Comparison of ENCODE assay signal across 12 cellular contexts in genomic region chr20:45408646-45409213, GRCh38. TPM values are rescaled to one million over a fixed set of nuclear protein-coding genes. Genes with fewer than 3 reads are reported as not detected.
DNase-seq lines count a peak whose midpoint lies in the region; ATAC-seq and TF ChIP-seq lines count a peak whose summit lies in the region.
"Had no signal": no experiment of that assay in that cellular context is flagged by ENCODE, and none has a peak within 500 bp of the region (broad histone marks: within the 10 kb centered on the region; RNA-seq: fewer than 3 reads in every experiment).

No MANE protein-coding gene starts in this region.

- TF ChIP-seq CTCF in neural progenitor cell (IDR thresholded peaks at IDR 0.05) (no peak), spleen (IDR thresholded peaks at IDR 0.05 in 8 of 11, conservative IDR thresholded peaks at IDR 0.05 in 3 of 11) (no peak)

- intact Hi-C loops in spleen (cut with DNase I; ENCODE audit: low total_unique reads): no loop called here

- H3K27me3 ChIP-seq in neural progenitor cell (peaks cover 47% of the 10 kb centered on the region), spleen (replicated peaks in 1 of 7) (peaks cover 0 to 26% (median 4%) of the 10 kb centered on the region in 7 donors)

- peak overlapping the region; percentile 38 for H3K27ac Mint-ChIP-seq in stimulated activated naive CD8-positive, alpha-beta T cell treated with anti-CD3 and anti-CD28 coated beads, Interleukin-15, Interleukin-2, amounts not matched to agents 100 ng/mL and 50 ng/mL, for 24 hours
- H3K27ac Mint-ChIP-seq in neural progenitor cell: no peak overlapping the region
- H3K27ac Mint-ChIP-seq in activated T-cell treated with anti-CD3 and anti-CD28 coated beads, Interleukin-2, amount 50 U/mL, for 72 hours: no peak overlapping the region
- H3K27ac Mint-ChIP-seq: activated T-helper 2 cell treated with anti-CD3 and anti-CD28 coated beads, Interferon-gamma antibody, Interleukin-2, Interleukin-4, amounts not matched to agents 10 μg/mL and 5 μg/mL and 100 μg/mL, durations not matched to agents 14 hours and 24 hours and 36 hours had no signal

- peaks cover 4% of the 10 kb centered on the region for H3K27me3 Mint-ChIP-seq in stimulated activated naive CD8-positive, alpha-beta T cell treated with anti-CD3 and anti-CD28 coated beads, Interleukin-15, Interleukin-2, amounts not matched to agents 100 ng/mL and 50 ng/mL, for 24 hours
- peaks cover 9% of the 10 kb centered on the region for H3K27me3 Mint-ChIP-seq in neural progenitor cell (ENCODE audit: insufficient read depth, low read depth)
- H3K27me3 Mint-ChIP-seq in activated T-cell treated with anti-CD3 and anti-CD28 coated beads, Interleukin-2, amount 50 U/mL, for 72 hours (ENCODE audit: low read depth): no peaks in the 10 kb centered on the region

- no peak for DNase-seq in stimulated activated naive CD8-positive, alpha-beta T cell treated with anti-CD3 and anti-CD28 coated beads, Interleukin-15, Interleukin-2, amounts not matched to agents 100 U/mL and 50 U/mL, for 24 hours
- peak in 13 of 61 donors; percentile 14 to 60 (median 34) for DNase-seq in caudate nucleus (lab: John Stamatoyannopoulos, UW)
- DNase-seq in neural progenitor cell (ENCODE audit: low spot score): no peak
- DNase-seq in activated T-cell treated with anti-CD3 and anti-CD28 coated beads, Interleukin-2, amount 50 U/mL, for 72 hours: no peak
- no peak for DNase-seq in NCI-H1417 treated with DMSO at 0.1 percent for 48 hours (lab: John Stamatoyannopoulos, UW)
- no peak for DNase-seq in spleen
- DNase-seq in activated CD4-positive, alpha-beta T cell treated with anti-CD3 and anti-CD28 coated beads for 48 hours: no peak
- DNase-seq: NCI-H146 had no signal

- TF ChIP-seq POLR2A in spleen (IDR thresholded peaks at IDR 0.05): no peak

- no peaks in the 10 kb centered on the region for H3K79me2 ChIP-seq in neural progenitor cell (ENCODE audit: low read depth)

- H3K4me2 ChIP-seq in neural progenitor cell: no peak overlapping the region

- H3K9me3 ChIP-seq in neural progenitor cell (ENCODE audit: low read depth) (no peaks in the 10 kb centered on the region), spleen (no peaks in the 10 kb centered on the region)

- H3K27ac ChIP-seq in caudate nucleus (ENCODE audit: low read depth, low read length) (peak overlapping the region; percentile 99), neural progenitor cell (no peak overlapping the region), spleen (peak overlapping the region in 2 of 8 donors; percentile 84 to 87)
- H3K27ac ChIP-seq: VCaP had no signal

- no peaks in the 10 kb centered on the region for H3K4me1 ChIP-seq in neural progenitor cell
- H3K4me1 ChIP-seq in spleen: peaks cover 2 to 43% (median 33%) of the 10 kb centered on the region in 6 donors

- H3K36me3 ChIP-seq in neural progenitor cell (no peaks in the 10 kb centered on the region), spleen (peaks cover 0 to 26% (median 7%) of the 10 kb centered on the region in 6 donors)

- H3K4me3 Mint-ChIP-seq in stimulated activated naive CD8-positive, alpha-beta T cell treated with anti-CD3 and anti-CD28 coated beads, Interleukin-15, Interleukin-2, amounts not matched to agents 100 ng/mL and 50 ng/mL, for 24 hours: no peak overlapping the region
- H3K4me3 Mint-ChIP-seq in neural progenitor cell: peak overlapping the region; percentile 36
- H3K4me3 Mint-ChIP-seq in activated T-cell treated with anti-CD3 and anti-CD28 coated beads, Interleukin-2, amount 50 U/mL, for 72 hours: peak overlapping the region in 1 of 2 donors; percentile 47

- no peaks in the 10 kb centered on the region for H3K9me3 Mint-ChIP-seq in stimulated activated naive CD8-positive, alpha-beta T cell treated with anti-CD3 and anti-CD28 coated beads, Interleukin-15, Interleukin-2, amounts not matched to agents 100 ng/mL and 50 ng/mL, for 24 hours
- H3K9me3 Mint-ChIP-seq in neural progenitor cell: no peaks in the 10 kb centered on the region
- H3K9me3 Mint-ChIP-seq in activated T-cell treated with anti-CD3 and anti-CD28 coated beads, Interleukin-2, amount 50 U/mL, for 72 hours: no peaks in the 10 kb centered on the region
- H3K9me3 Mint-ChIP-seq: activated T-helper 2 cell treated with anti-CD3 and anti-CD28 coated beads, Interferon-gamma antibody, Interleukin-2, Interleukin-4, amounts not matched to agents 10 μg/mL and 5 μg/mL and 100 μg/mL, durations not matched to agents 14 hours and 24 hours and 36 hours had no signal

- peaks cover 29% of the 10 kb centered on the region for H3K4me1 Mint-ChIP-seq in stimulated activated naive CD8-positive, alpha-beta T cell treated with anti-CD3 and anti-CD28 coated beads, Interleukin-15, Interleukin-2, amounts not matched to agents 100 ng/mL and 50 ng/mL, for 24 hours (ENCODE audit: low read depth)
- H3K4me1 Mint-ChIP-seq in neural progenitor cell: peaks cover 11% of the 10 kb centered on the region
- H3K4me1 Mint-ChIP-seq in activated T-cell treated with anti-CD3 and anti-CD28 coated beads, Interleukin-2, amount 50 U/mL, for 72 hours (ENCODE audit: low read depth): peaks cover 29% of the 10 kb centered on the region

- H4K20me1 ChIP-seq in neural progenitor cell (ENCODE audit: low read depth): no peaks in the 10 kb centered on the region

- peaks cover 8% of the 10 kb centered on the region for H3F3A ChIP-seq in neural progenitor cell (ENCODE audit: low read depth)

- WGBS in spleen, 5 donors: 32 to 58% (median 41%) methylated on average over 7 of the region's 7 CpGs

- no peak overlapping the region for H2AFZ ChIP-seq in neural progenitor cell (replicated peaks)

- no peak overlapping the region for H3K9ac ChIP-seq in neural progenitor cell

- H3K4me3 ChIP-seq in neural progenitor cell: no peak overlapping the region
- H3K4me3 ChIP-seq in spleen: peak overlapping the region in 1 of 8 donors; percentile 97

- H3K36me3 Mint-ChIP-seq in stimulated activated naive CD8-positive, alpha-beta T cell treated with anti-CD3 and anti-CD28 coated beads, Interleukin-15, Interleukin-2, amounts not matched to agents 100 ng/mL and 50 ng/mL, for 24 hours (ENCODE audit: low read depth): peaks cover 4% of the 10 kb centered on the region
- H3K36me3 Mint-ChIP-seq in neural progenitor cell: peaks cover 6% of the 10 kb centered on the region
- peaks cover 0 to 4% of the 10 kb centered on the region in 2 donors for H3K36me3 Mint-ChIP-seq in activated T-cell treated with anti-CD3 and anti-CD28 coated beads, Interleukin-2, amount 50 U/mL, for 72 hours (ENCODE audit: insufficient read depth in 2 of 2)

- no peak for ATAC-seq in stimulated activated naive CD8-positive, alpha-beta T cell treated with anti-CD3 and anti-CD28 coated beads, Interleukin-15, Interleukin-2, amounts not matched to agents 100 U/mL and 50 U/mL, for 24 hours
- ATAC-seq in activated T-cell treated with anti-CD3 and anti-CD28 coated beads, Interleukin-2, amount 50 U/mL, for 72 hours (replicated peaks in 1 of 2): no peak

RNA-seq across cellular contexts. Expression of gene DBNDD2, which starts 0.6 kb away (rescaled TPM):
- total RNA-seq in neural progenitor cell (ENCODE audit: low replicate concordance) (10.2 and 15.1 TPM in 2 replicates), spleen (10 to 100 TPM; 15.8 to 38.5 (median 28.1) TPM)
- total RNA-seq in activated T-cell treated with anti-CD3 and anti-CD28 coated beads, Interleukin-2, amount 50 U/mL, for 72 hours: 10 to 100 TPM; 28.7 to 43.4 TPM
- 10 to 100 TPM; 19.0 to 36.2 (median 31.8) TPM for polyA plus RNA-seq in spleen

RNA-seq across cellular contexts. Expression of gene PIGT, which starts 7.2 kb away (rescaled TPM):
- total RNA-seq in neural progenitor cell (ENCODE audit: low replicate concordance) (24.5 and 57.3 TPM in 2 replicates), spleen (10 to 100 TPM; 60.2 to 82.8 (median 69.6) TPM)
- total RNA-seq in activated T-cell treated with anti-CD3 and anti-CD28 coated beads, Interleukin-2, amount 50 U/mL, for 72 hours: 10 to 100 TPM; 60.4 to 63.7 TPM
- polyA plus RNA-seq in spleen: 10 to 100 TPM; 42.5 to 51.0 (median 49.8) TPM

RNA-seq across cellular contexts. Expression of gene TP53TG5, which starts 30.6 kb away (rescaled TPM):
- total RNA-seq in neural progenitor cell (ENCODE audit: low replicate concordance): 0.06 TPM in 1 of 2 replicates, not detected in the other
- total RNA-seq in activated T-cell treated with anti-CD3 and anti-CD28 coated beads, Interleukin-2, amount 50 U/mL, for 72 hours: under 1 TPM; 0.67 to 0.83 TPM
- under 1 TPM in 2 of 7 donors, not detected in 5; 0.60 to 0.66 TPM for total RNA-seq in spleen
- under 1 TPM in 1 of 3 donors, not detected in 2; 0.08 TPM for polyA plus RNA-seq in spleen
- total RNA-seq: activated T-helper 2 cell treated with anti-CD3 and anti-CD28 coated beads, Interferon-gamma antibody, Interleukin-2, Interleukin-4, amounts not matched to agents 10 μg/mL and 5 μg/mL and 100 μg/mL, durations not matched to agents 14 hours and 24 hours and 36 hours; glomerular endothelial cell had no signal

RNA-seq across cellular contexts. Expression of gene SYS1, which starts 45.8 kb away (rescaled TPM):
- total RNA-seq in neural progenitor cell (ENCODE audit: low replicate concordance): 10.5 and 21.5 TPM in 2 replicates
- total RNA-seq in activated T-cell treated with anti-CD3 and anti-CD28 coated beads, Interleukin-2, amount 50 U/mL, for 72 hours: 10 to 100 TPM; 35.4 to 38.8 TPM
- 10 to 100 TPM; 23.7 to 69.8 (median 35.3) TPM for total RNA-seq in spleen
- polyA plus RNA-seq in spleen: 10 to 100 TPM; 15.1 to 22.2 (median 21.6) TPM
